Comparison of ENCODE assay signal across 14 cellular contexts in genomic region chr2:227888289-227888688, GRCh38. TPM values are rescaled to one million over a fixed set of nuclear protein-coding genes. Genes with fewer than 3 reads are reported as not detected.
DNase-seq lines count a peak whose midpoint lies in the region; ATAC-seq and TF ChIP-seq lines count a peak whose summit lies in the region.
"Had no signal": no experiment of that assay in that cellular context is flagged by ENCODE, and none has a peak within 500 bp of the region (broad histone marks: within the 10 kb centered on the region; RNA-seq: fewer than 3 reads in every experiment).

No MANE protein-coding gene starts in this region.

- H2BK12ac ChIP-seq in neuronal stem cell (ENCODE audit: low read length): no peak overlapping the region

- no peaks in the 10 kb centered on the region for H3K9me3 ChIP-seq in neuronal stem cell (replicated peaks in 1 of 2; ENCODE audit: control insufficient read depth in 2 of 2, insufficient read depth in 1 of 2, low read depth in 1 of 2, low read length in 2 of 2)
- H3K9me3 ChIP-seq: BLaER1 treated with 17β-estradiol and CSF1 and Interleukin-3, amounts not matched to agents 10 nM and 100 nM had no signal

- H3K4ac ChIP-seq in neuronal stem cell (ENCODE audit: low read length): no peak overlapping the region

- H3K4me3 ChIP-seq in neuronal stem cell (ENCODE audit: low read length in 2 of 2): no peak overlapping the region
- H3K4me3 ChIP-seq: BLaER1 treated with 17β-estradiol and CSF1 and Interleukin-3, amounts not matched to agents 10 nM and 100 nM had no signal

- H3K27me3 ChIP-seq in neuronal stem cell (ENCODE audit: control insufficient read depth in 3 of 3, insufficient read depth in 3 of 3, low read depth in 1 of 3, low read length in 3 of 3): no peaks in the 10 kb centered on the region
- H3K27me3 ChIP-seq: BLaER1 treated with 17β-estradiol and CSF1 and Interleukin-3, amounts not matched to agents 10 nM and 100 nM had no signal

- H3K4me2 ChIP-seq in neuronal stem cell (ENCODE audit: insufficient read depth, low read length, poor library complexity, severe bottlenecking): no peak overlapping the region
- H3K4me2 ChIP-seq: BLaER1 treated with 17β-estradiol and CSF1 and Interleukin-3, amounts not matched to agents 10 nM and 100 nM had no signal

- no peak overlapping the region for H3K4me3 Mint-ChIP-seq in activated T-helper 17 cell treated with anti-CD3 and anti-CD28 coated beads, Interleukin-2, amount 50 U/mL, for 72 hours
- H3K4me3 Mint-ChIP-seq: activated naive CD4-positive, alpha-beta T cell treated with anti-CD3 and anti-CD28 coated beads for 36 hours had no signal

- H3K27ac Mint-ChIP-seq in activated T-helper 17 cell treated with anti-CD3 and anti-CD28 coated beads, Interleukin-2, amount 50 U/mL, for 72 hours: no peak overlapping the region
- H3K27ac Mint-ChIP-seq: activated naive CD4-positive, alpha-beta T cell treated with anti-CD3 and anti-CD28 coated beads for 36 hours had no signal

- H4K8ac ChIP-seq in neuronal stem cell (ENCODE audit: low read depth, low read length): no peak overlapping the region

- no peak overlapping the region for H4K91ac ChIP-seq in neuronal stem cell (ENCODE audit: low read depth, low read length, poor library complexity)

- CTCF ChIA-PET in GM10248 (lab: Yijun Ruan, JAX): interaction anchor here (1.4 to 3.6 kb wide), 6 partner anchors 8 to 230 kb away, joined by 4 to 22 read pairs (median 6); partner anchors contain the start of gene DAW1

- WGBS in neuronal stem cell (ENCODE audit: extremely low coverage in 2 of 2, insufficient read length in 2 of 2, insufficient replicate concordance in 1 of 2), 2 donors: no CpG with 5 or more reads among the region's 5 CpGs

- H3K36me3 Mint-ChIP-seq in activated T-helper 17 cell treated with anti-CD3 and anti-CD28 coated beads, Interleukin-2, amount 50 U/mL, for 72 hours (ENCODE audit: low read depth): no peaks in the 10 kb centered on the region

- no peak overlapping the region for H2AK5ac ChIP-seq in neuronal stem cell (ENCODE audit: low read depth, low read length)

- no peak for TF ChIP-seq CTCF in GM10248 (IDR thresholded peaks at IDR 0.05; ENCODE audit: control extremely low read depth, extremely low read depth, low read depth, missing control alignments)

- no peak overlapping the region for H3K9ac ChIP-seq in neuronal stem cell (ENCODE audit: low read depth, low read length, poor library complexity)
- H3K9ac ChIP-seq: BLaER1 treated with 17β-estradiol and CSF1 and Interleukin-3, amounts not matched to agents 10 nM and 100 nM had no signal

- H3K27ac ChIP-seq in neuronal stem cell (replicated peaks; ENCODE audit: low read length): no peak overlapping the region
- H3K27ac ChIP-seq: BLaER1 treated with 17β-estradiol and CSF1 and Interleukin-3, amounts not matched to agents 10 nM and 100 nM had no signal

- H3K9me3 Mint-ChIP-seq in activated T-helper 17 cell treated with anti-CD3 and anti-CD28 coated beads, Interleukin-2, amount 50 U/mL, for 72 hours: no peaks in the 10 kb centered on the region
- H3K9me3 Mint-ChIP-seq: activated naive CD4-positive, alpha-beta T cell treated with anti-CD3 and anti-CD28 coated beads for 36 hours had no signal

- no peak overlapping the region for H3K14ac ChIP-seq in neuronal stem cell (ENCODE audit: low read length)

- ATAC-seq in activated T-helper 17 cell treated with anti-CD3 and anti-CD28 coated beads, Interleukin-2, amount 50 U/mL, for 72 hours (replicated peaks): no peak
- no peak for ATAC-seq in HG03460 (IDR thresholded peaks at IDR 0.05; ENCODE audit: unreplicated experiment)

- H2BK5ac ChIP-seq in neuronal stem cell (ENCODE audit: low read length): no peak overlapping the region

- no peak overlapping the region for H2BK15ac ChIP-seq in neuronal stem cell (ENCODE audit: low read length)

- peaks cover 5% of the 10 kb centered on the region for H3K4me1 Mint-ChIP-seq in activated T-helper 17 cell treated with anti-CD3 and anti-CD28 coated beads, Interleukin-2, amount 50 U/mL, for 72 hours

- POLR2A ChIA-PET in GM10248 (lab: Yijun Ruan, JAX): no interaction called here

- no peak overlapping the region for H2BK120ac ChIP-seq in neuronal stem cell (ENCODE audit: low read depth, low read length)

- H3K18ac ChIP-seq in neuronal stem cell (ENCODE audit: low read length): no peak overlapping the region

- no peak overlapping the region for H3K23ac ChIP-seq in neuronal stem cell (ENCODE audit: low read depth, low read length, poor library complexity)

- no peaks in the 10 kb centered on the region for H3K27me3 Mint-ChIP-seq in activated T-helper 17 cell treated with anti-CD3 and anti-CD28 coated beads, Interleukin-2, amount 50 U/mL, for 72 hours

- peak overlapping the region; percentile 53 for H2AFZ ChIP-seq in neuronal stem cell (ENCODE audit: low read length)

- H3K4me1 ChIP-seq in neuronal stem cell (ENCODE audit: control insufficient read depth in 2 of 2, insufficient read depth in 1 of 2, low read depth in 1 of 2, low read length in 2 of 2): no peaks in the 10 kb centered on the region

- H3K79me1 ChIP-seq in neuronal stem cell (ENCODE audit: low read depth, low read length): no peaks in the 10 kb centered on the region

- no peaks in the 10 kb centered on the region for H3K36me3 ChIP-seq in neuronal stem cell (replicated peaks in 1 of 2; ENCODE audit: control insufficient read depth in 2 of 2, insufficient read depth in 2 of 2, low read length in 2 of 2)
- H3K36me3 ChIP-seq: BLaER1 treated with 17β-estradiol and CSF1 and Interleukin-3, amounts not matched to agents 10 nM and 100 nM had no signal

- DNase-seq in EH (ENCODE audit: low read depth): peak; percentile 15
- peak; percentile 28 for DNase-seq in MV-4-11 (lab: John Stamatoyannopoulos, UW)
- DNase-seq in fibroblast of gingiva (ENCODE audit: low read depth): peak; percentile 10
- no peak for DNase-seq in neuronal stem cell (ENCODE audit: low spot score)
- DNase-seq in activated effector memory CD4-positive, alpha-beta T cell treated with anti-CD3 and anti-CD28 coated beads, Interleukin-2, amount 50 U/mL, for 16 hours: no peak
- no peak for DNase-seq in GM10248 (ENCODE audit: extremely low spot score)
- DNase-seq: activated naive CD4-positive, alpha-beta T cell treated with anti-CD3 and anti-CD28 coated beads for 36 hours; foreskin melanocyte; NCI-H1092 treated with DMSO at 0.1 percent for 48 hours; NCI-H2171 had no signal

RNA-seq across cellular contexts. Expression of gene DAW1, which starts 16.9 kb away (rescaled TPM):
- 0.21 TPM for polyA plus RNA-seq in neuronal stem cell (2013, experiment 1 of 2)
- 0.29 TPM for polyA plus RNA-seq in neuronal stem cell (2013, experiment 2 of 2)
- total RNA-seq in activated T-helper 17 cell treated with anti-CD3 and anti-CD28 coated beads, Interleukin-2, amount 50 U/mL, for 72 hours: under 1 TPM in 1 of 2 donors, not detected in 1; 0.24 TPM
- total RNA-seq: activated naive CD4-positive, alpha-beta T cell treated with anti-CD3 and anti-CD28 coated beads for 36 hours; osteocyte had no signal

Comparison
In these comparisons a context has a peak if more than half of its experiments do, and no peak if none do; other contexts are left out.
1. DNase-seq: peak in EH (single experiment), MV-4-11 (single experiment) and fibroblast of gingiva (single experiment); none in neuronal stem cell (single experiment), activated effector memory CD4-positive, alpha-beta T cell treated with anti-CD3 and anti-CD28 coated beads, Interleukin-2, amount 50 U/mL, for 16 hours (single experiment) and GM10248 (single experiment).